In genomic region chr15:45378913-45379262, GRCh38 we compare ENCODE assay signal across 8 cellular contexts. TPM values are rescaled to one million over a fixed set of nuclear protein-coding genes. Genes with fewer than 3 reads are reported as not detected.
DNase-seq lines count a peak whose midpoint lies in the region; ATAC-seq and TF ChIP-seq lines count a peak whose summit lies in the region.

No MANE protein-coding gene starts in this region.

- ATAC-seq in WTC11, result no peak
- no peak for ATAC-seq in right cardiac atrium
- no peak for ATAC-seq in HG03175 (IDR thresholded peaks at IDR 0.05; ENCODE audit: unreplicated experiment)
- no peak for ATAC-seq in GM18520 (IDR thresholded peaks at IDR 0.05; ENCODE audit: unreplicated experiment)
- ATAC-seq in HG03095 (IDR thresholded peaks at IDR 0.05; ENCODE audit: unreplicated experiment), result no peak
- no peak for ATAC-seq in HG03460 (IDR thresholded peaks at IDR 0.05; ENCODE audit: unreplicated experiment)

- intact Hi-C loops in right cardiac atrium (cut with DNase I), result loop anchor here in 1 of 4 donors (10.0 kb wide), 1 partner anchor 174 kb away; no protein-coding TSS in a partner anchor

- peak overlapping the region; percentile 93 for H3K4me3 ChIP-seq in GM12864 (ENCODE audit: low read depth, low read length)
- H3K4me3 ChIP-seq in right cardiac atrium (ENCODE audit: low read length), result peak overlapping the region; percentile 58
- H3K4me3 ChIP-seq in retinal pigment epithelial cell (ENCODE audit: low read length), result peak overlapping the region; percentile 49

- H3K4me1 Mint-ChIP-seq in WTC11, result peaks cover 11% of the 10 kb centered on the region

- POLR2A ChIA-PET in WTC11 (lab: Charles Lee), result no interaction called here

- no peaks in the 10 kb centered on the region for H3K9me3 ChIP-seq in right cardiac atrium (ENCODE audit: control insufficient read depth, low read length)

- DNase-seq in GM12864 (ENCODE audit: low read depth) (no peak), WTC11 (ENCODE audit: low spot score) (no peak), right cardiac atrium (peak in 1 of 3 donors; percentile 18), retinal pigment epithelial cell (ENCODE audit: low read depth) (no peak)

- H3K36me3 Mint-ChIP-seq in WTC11, result peaks cover 3% of the 10 kb centered on the region; the same call in 1 of the 2 replicates

- TF ChIP-seq CTCF in GM12864 (IDR thresholded peaks at IDR 0.05; ENCODE audit: low read depth, low read length, missing control alignments) (no peak), WTC11 (IDR thresholded peaks at IDR 0.05) (no peak), retinal pigment epithelial cell (conservative IDR thresholded peaks at IDR 0.05; ENCODE audit: low read depth, low read length) (no peak)

- peak overlapping the region; percentile 65 for H3K4me3 Mint-ChIP-seq in WTC11

- WGBS in right cardiac atrium, result 32% methylated on average over 11 of the region's 11 CpGs

- no peak overlapping the region for H3K27ac Mint-ChIP-seq in WTC11

- CTCF ChIA-PET in WTC11 (lab: Charles Lee), result interaction anchor here (1.6 kb wide), 1 partner anchor 64 kb away, joined by 4 read pairs; no protein-coding TSS in a partner anchor

- no peaks in the 10 kb centered on the region for H3K9me3 Mint-ChIP-seq in WTC11

- H3K27ac ChIP-seq in right cardiac atrium (ENCODE audit: low read length), result no peak overlapping the region

- peaks cover 2% of the 10 kb centered on the region for H3K4me1 ChIP-seq in right cardiac atrium (ENCODE audit: control insufficient read depth, insufficient read depth, low read length)

- no peaks in the 10 kb centered on the region for H3K27me3 ChIP-seq in right cardiac atrium (ENCODE audit: control insufficient read depth, insufficient read depth)

- peaks cover 93% of the 10 kb centered on the region for H3K27me3 Mint-ChIP-seq in WTC11 (ENCODE audit: low read depth)

TF ChIP-seq in WTC11, 78 proteins besides CTCF, POLR2A, EP300 and RAD21:
- TF ChIP-seq ZNF121 (CRISPR knock-in tag; IDR thresholded peaks at IDR 0.05) (no peak), FOXK1 (CRISPR knock-in tag; IDR thresholded peaks at IDR 0.05) (no peak), CBFB (CRISPR knock-in tag; IDR thresholded peaks at IDR 0.05; ENCODE audit: low read depth) (no peak), ZNF396 (CRISPR knock-in tag; IDR thresholded peaks at IDR 0.05; ENCODE audit: borderline replicate concordance) (no peak), NR1H2 (CRISPR knock-in tag; IDR thresholded peaks at IDR 0.05) (no peak), STAT6 (CRISPR knock-in tag; conservative IDR thresholded peaks at IDR 0.05; ENCODE audit: low read depth) (no peak), ERG (CRISPR knock-in tag; IDR thresholded peaks at IDR 0.05) (no peak), MYBL2 (CRISPR knock-in tag; IDR thresholded peaks at IDR 0.05) (no peak), ZNF532 (CRISPR knock-in tag; IDR thresholded peaks at IDR 0.05; ENCODE audit: borderline replicate concordance) (no peak), ZNF416 (CRISPR knock-in tag; IDR thresholded peaks at IDR 0.05) (no peak), ATF2 (CRISPR knock-in tag; IDR thresholded peaks at IDR 0.05; ENCODE audit: borderline replicate concordance, low read depth) (no peak)

RNA-seq across cellular contexts. Expression of gene GATM, which starts 0.5 kb away (rescaled TPM):
- 10.1 to 18.0 TPM (median 17.0 TPM) in 3 replicates for total RNA-seq in WTC11 (2021)
- total RNA-seq in right cardiac atrium, result 10 to 100 TPM; 22.2 to 33.8 (median 31.2) TPM
- 12.9 TPM for polyA plus RNA-seq in right cardiac atrium
